In genomic region chr17:80863626-80864025, GRCh38 we compare ENCODE assay signal across 21 cellular contexts.
DNase-seq lines count a peak whose midpoint lies in the region; ATAC-seq and TF ChIP-seq lines count a peak whose summit lies in the region.
"Had no signal": no experiment of that assay in that cellular context is flagged by ENCODE, and none has a peak within 500 bp of the region (broad histone marks: within the 10 kb centered on the region; RNA-seq: fewer than 3 reads in every experiment).

No MANE protein-coding gene starts in this region.

- peak overlapping the region; percentile 64 for H3K27ac Mint-ChIP-seq in activated naive CD4-positive, alpha-beta T cell treated with anti-CD3 and anti-CD28 coated beads, Interleukin-2, amount 10 ng/mL, durations not matched to agents 7 days and 5 days
- peak overlapping the region; percentile 84 for H3K27ac Mint-ChIP-seq in activated T-helper 1 cell treated with anti-CD3 and anti-CD28 coated beads, Interleukin-12 subunit alpha, Interleukin-12 subunit beta, Interleukin-2, Interleukin-4 antibody, amounts not matched to agents 30 ng/mL and 10 ng/mL and 1 ng/mL, durations not matched to agents 14 hours and 24 hours and 36 hours
- peak overlapping the region; percentile 92 for H3K27ac Mint-ChIP-seq in activated naive CD8-positive, alpha-beta T cell treated with anti-CD3 and anti-CD28 coated beads, Interleukin-2, amount 50 U/mL, for 24 hours

- no peak for ATAC-seq in activated naive CD8-positive, alpha-beta T cell treated with anti-CD3 and anti-CD28 coated beads, Interleukin-2, amount 50 U/mL, for 24 hours
- ATAC-seq: Right ventricle myocardium inferior had no signal

- no peak for TF ChIP-seq CTCF in spleen (IDR thresholded peaks at IDR 0.05 in 8 of 11, conservative IDR thresholded peaks at IDR 0.05 in 3 of 11)
- no peak for TF ChIP-seq CTCF in stomach (IDR thresholded peaks at IDR 0.05)

- no peak for TF ChIP-seq EP300 in stomach (IDR thresholded peaks at IDR 0.05)

- peaks cover 63% of the 10 kb centered on the region for H3K36me3 Mint-ChIP-seq in activated naive CD4-positive, alpha-beta T cell treated with anti-CD3 and anti-CD28 coated beads, Interleukin-2, amount 10 ng/mL, durations not matched to agents 7 days and 5 days
- H3K36me3 Mint-ChIP-seq in activated T-helper 1 cell treated with anti-CD3 and anti-CD28 coated beads, Interleukin-12 subunit alpha, Interleukin-12 subunit beta, Interleukin-2, Interleukin-4 antibody, amounts not matched to agents 30 ng/mL and 10 ng/mL and 1 ng/mL, durations not matched to agents 14 hours and 24 hours and 36 hours (ENCODE audit: low read depth): peaks cover 64% of the 10 kb centered on the region
- H3K36me3 Mint-ChIP-seq in activated naive CD8-positive, alpha-beta T cell treated with anti-CD3 and anti-CD28 coated beads, Interleukin-2, amount 50 U/mL, for 24 hours (ENCODE audit: low read depth): peaks cover 59% of the 10 kb centered on the region

- H3K4me1 ChIP-seq in spleen (peaks cover 0 to 46% (median 8%) of the 10 kb centered on the region in 6 donors), stomach (peaks cover 11 to 28% (median 15%) of the 10 kb centered on the region in 4 donors)

- peaks cover 0 to 10% (median 0%) of the 10 kb centered on the region in 8 donors for H3K9me3 ChIP-seq in spleen
- no peaks in the 10 kb centered on the region for H3K9me3 ChIP-seq in stomach
- H3K9me3 ChIP-seq: BE2C had no signal

- no peaks in the 10 kb centered on the region for H3K27me3 Mint-ChIP-seq in activated naive CD4-positive, alpha-beta T cell treated with anti-CD3 and anti-CD28 coated beads, Interleukin-2, amount 10 ng/mL, durations not matched to agents 7 days and 5 days
- H3K27me3 Mint-ChIP-seq in activated T-helper 1 cell treated with anti-CD3 and anti-CD28 coated beads, Interleukin-12 subunit alpha, Interleukin-12 subunit beta, Interleukin-2, Interleukin-4 antibody, amounts not matched to agents 30 ng/mL and 10 ng/mL and 1 ng/mL, durations not matched to agents 14 hours and 24 hours and 36 hours (ENCODE audit: insufficient read depth): no peaks in the 10 kb centered on the region
- H3K27me3 Mint-ChIP-seq in activated naive CD8-positive, alpha-beta T cell treated with anti-CD3 and anti-CD28 coated beads, Interleukin-2, amount 50 U/mL, for 24 hours: no peaks in the 10 kb centered on the region
- H3K27me3 Mint-ChIP-seq: CD4-positive, alpha-beta memory T cell had no signal

- H3K27ac ChIP-seq in spleen (no peak overlapping the region), stomach (no peak overlapping the region)
- H3K27ac ChIP-seq: GM23248, HL-60 had no signal

- intact Hi-C loops in activated T-helper 1 cell treated with anti-CD3 and anti-CD28 coated beads, Interleukin-12 subunit alpha, Interleukin-12 subunit beta, Interleukin-2, Interleukin-4 antibody, amounts not matched to agents 30 ng/mL and 10 ng/mL and 1 ng/mL, durations not matched to agents 14 hours and 24 hours and 36 hours (cut with micrococcal nuclease): no loop called here
- intact Hi-C loops in spleen (cut with DNase I; ENCODE audit: low total_unique reads): loop anchor here (10.0 kb wide), 1 partner anchor 111 kb away; no protein-coding TSS in a partner anchor
- intact Hi-C loops in stomach (cut with DNase I; ENCODE audit: low total_unique reads): loop anchor here (10.0 kb wide), 1 partner anchor 111 kb away; no protein-coding TSS in a partner anchor

- no peak overlapping the region for H3K4me3 Mint-ChIP-seq in activated naive CD4-positive, alpha-beta T cell treated with anti-CD3 and anti-CD28 coated beads, Interleukin-2, amount 10 ng/mL, durations not matched to agents 7 days and 5 days
- H3K4me3 Mint-ChIP-seq in activated T-helper 1 cell treated with anti-CD3 and anti-CD28 coated beads, Interleukin-12 subunit alpha, Interleukin-12 subunit beta, Interleukin-2, Interleukin-4 antibody, amounts not matched to agents 30 ng/mL and 10 ng/mL and 1 ng/mL, durations not matched to agents 14 hours and 24 hours and 36 hours: no peak overlapping the region
- no peak overlapping the region for H3K4me3 Mint-ChIP-seq in activated naive CD8-positive, alpha-beta T cell treated with anti-CD3 and anti-CD28 coated beads, Interleukin-2, amount 50 U/mL, for 24 hours
- H3K4me3 Mint-ChIP-seq: CD4-positive, alpha-beta memory T cell had no signal

- DNase-seq in activated naive CD4-positive, alpha-beta T cell treated with anti-CD3 and anti-CD28 coated beads, Interleukin-2, amount 10 ng/mL, durations not matched to agents 7 days and 5 days: no peak
- no peak for DNase-seq in activated naive CD4-positive, alpha-beta T cell treated with Interleukin-2 at 50 U/mL for 16 hours
- DNase-seq in activated T-helper 1 cell treated with anti-CD3 and anti-CD28 coated beads, Interleukin-12 subunit alpha, Interleukin-12 subunit beta, Interleukin-2, Interleukin-4 antibody, amounts not matched to agents 30 ng/mL and 10 ng/mL and 1 ng/mL, durations not matched to agents 14 hours and 24 hours and 36 hours (ENCODE audit: low spot score): no peak
- no peak for DNase-seq in activated naive CD8-positive, alpha-beta T cell treated with anti-CD3 and anti-CD28 coated beads, Interleukin-2, amount 50 U/mL, for 24 hours
- peak; percentile 17 for DNase-seq in spleen
- DNase-seq in GOT3 (lab: John Stamatoyannopoulos, UW): no peak
- DNase-seq in stomach: no peak
- DNase-seq: BE2C; CD4-positive, alpha-beta memory T cell; DMS79 treated with DMSO at 0.1 percent for 48 hours; GDM1; GM23248; KBM-7; NCI-H1092; NCI-H1694; NCI-H2107; NCI-H345; NCI-H526 treated with DMSO at 0.1 percent for 48 hours; NK-92 treated with Interleukin-12 subunit alpha and Interleukin-12 subunit beta, amount 100 ng/mL, for 24 hours had no signal

- H3K36me3 ChIP-seq in spleen (peaks cover 0 to 47% (median 0%) of the 10 kb centered on the region in 6 donors), stomach (peaks cover 0 to 20% (median 14%) of the 10 kb centered on the region in 4 donors)

- 94 to 99% (median 97%) methylated on average over 13 of the region's 13 CpGs for WGBS in spleen, 5 donors
- WGBS in stomach, 5 donors: 97 to 98% (median 97%) methylated on average over 13 of the region's 13 CpGs

- H3K27me3 ChIP-seq in spleen (replicated peaks in 1 of 7) (no peaks in the 10 kb centered on the region), stomach (no peaks in the 10 kb centered on the region)
- H3K27me3 ChIP-seq: BE2C had no signal

- peaks cover 91% of the 10 kb centered on the region for H3K4me1 Mint-ChIP-seq in activated naive CD4-positive, alpha-beta T cell treated with anti-CD3 and anti-CD28 coated beads, Interleukin-2, amount 10 ng/mL, durations not matched to agents 7 days and 5 days
- H3K4me1 Mint-ChIP-seq in activated T-helper 1 cell treated with anti-CD3 and anti-CD28 coated beads, Interleukin-12 subunit alpha, Interleukin-12 subunit beta, Interleukin-2, Interleukin-4 antibody, amounts not matched to agents 30 ng/mL and 10 ng/mL and 1 ng/mL, durations not matched to agents 14 hours and 24 hours and 36 hours (ENCODE audit: low read depth): peaks cover 86% of the 10 kb centered on the region
- H3K4me1 Mint-ChIP-seq in activated naive CD8-positive, alpha-beta T cell treated with anti-CD3 and anti-CD28 coated beads, Interleukin-2, amount 50 U/mL, for 24 hours: peaks cover 87% of the 10 kb centered on the region

- peaks cover 17% of the 10 kb centered on the region for H3K9me3 Mint-ChIP-seq in activated naive CD4-positive, alpha-beta T cell treated with anti-CD3 and anti-CD28 coated beads, Interleukin-2, amount 10 ng/mL, durations not matched to agents 7 days and 5 days
- H3K9me3 Mint-ChIP-seq in activated T-helper 1 cell treated with anti-CD3 and anti-CD28 coated beads, Interleukin-12 subunit alpha, Interleukin-12 subunit beta, Interleukin-2, Interleukin-4 antibody, amounts not matched to agents 30 ng/mL and 10 ng/mL and 1 ng/mL, durations not matched to agents 14 hours and 24 hours and 36 hours: peaks cover 15% of the 10 kb centered on the region
- peaks cover 24% of the 10 kb centered on the region for H3K9me3 Mint-ChIP-seq in activated naive CD8-positive, alpha-beta T cell treated with anti-CD3 and anti-CD28 coated beads, Interleukin-2, amount 50 U/mL, for 24 hours

- TF ChIP-seq POLR2A in spleen (IDR thresholded peaks at IDR 0.05): no peak
- TF ChIP-seq POLR2A in stomach (IDR thresholded peaks at IDR 0.05): no peak

- CTCF ChIA-PET in activated naive CD4-positive, alpha-beta T cell treated with anti-CD3 and anti-CD28 coated beads, Interleukin-2, amount 10 ng/mL, durations not matched to agents 7 days and 5 days (lab: Charles Lee): interaction anchor here (3.2 kb wide), 1 partner anchor 35 kb away, joined by 30 read pairs; no protein-coding TSS in a partner anchor

- H3K4me3 ChIP-seq in spleen: no peak overlapping the region
- H3K4me3 ChIP-seq in stomach: no peak overlapping the region
- H3K4me3 ChIP-seq: GM23248 had no signal
